1 cellular context compared by ENCODE assay signal in the genomic region with DNA sequence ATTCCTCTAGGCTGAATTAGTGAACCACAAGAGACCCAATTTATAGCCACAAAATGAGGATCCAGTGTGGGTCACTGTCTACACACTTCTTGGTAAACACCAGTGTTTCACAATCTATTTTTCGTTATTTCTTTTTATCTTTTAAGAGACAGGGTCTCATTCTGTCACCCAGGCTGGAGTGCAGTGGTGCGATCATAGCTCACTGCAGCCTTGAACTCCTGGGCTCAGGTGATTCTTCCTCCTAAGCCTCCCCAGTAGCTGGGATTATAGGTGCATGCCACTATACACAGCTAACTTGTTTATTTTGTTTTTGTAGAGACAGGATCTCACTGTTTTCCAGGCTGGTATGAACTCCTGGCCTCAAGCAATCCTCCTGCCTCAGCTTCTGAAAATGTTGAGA.
TF ChIP-seq lines count a peak whose summit lies in the region.

No MANE protein-coding gene starts in this region.

TF ChIP-seq in HepG2, 621 proteins besides CTCF, POLR2A, EP300 and RAD21 (continued from another document):
- TF ChIP-seq MXI1 (IDR thresholded peaks at IDR 0.05; ENCODE audit: borderline replicate concordance, low read depth, low read length) (no peak), ZNF605 (CRISPR knock-in tag; IDR thresholded peaks at IDR 0.05) (no peak)
